ENCODE assay signal across 19 cellular contexts in genomic region chr4:66160606-66161005, GRCh38.
"Had no signal": no experiment of that assay in that cellular context is flagged by ENCODE, and none has a peak within 500 bp of the region (broad histone marks: within the 10 kb centered on the region; RNA-seq: fewer than 3 reads in every experiment).

No MANE protein-coding gene starts in this region.

- H3K36me3 Mint-ChIP-seq: activated naive CD4-positive, alpha-beta T cell treated with anti-CD3 and anti-CD28 coated beads, Interleukin-2, amount 10 ng/mL, durations not matched to agents 7 days and 5 days; immature natural killer cell; naive thymus-derived CD8-positive, alpha-beta T cell had no signal

- H3K4me3 Mint-ChIP-seq: activated CD4-positive, alpha-beta T cell treated with anti-CD3 and anti-CD28 coated beads, Interleukin-2, amount 10 ng/mL, durations not matched to agents 7 days and 5 days; activated CD8-positive, alpha-beta T cell treated with anti-CD3 and anti-CD28 coated beads, Interleukin-2, amount 10 ng/mL, durations not matched to agents 7 days and 5 days; activated naive CD4-positive, alpha-beta T cell treated with anti-CD3 and anti-CD28 coated beads, Interleukin-2, amount 10 ng/mL, durations not matched to agents 7 days and 5 days; activated naive CD8-positive, alpha-beta T cell treated with anti-CD3 and anti-CD28 coated beads, Interleukin-2, amount 50 U/mL, for 24 hours; activated T-cell treated with anti-CD3 and anti-CD28 coated beads, Interleukin-2, amount 50 U/mL, for 4 hours; immature natural killer cell; naive thymus-derived CD8-positive, alpha-beta T cell; stimulated activated naive CD8-positive, alpha-beta T cell treated with anti-CD3 and anti-CD28 coated beads, Interleukin-15, amount 100 ng/mL, for 72 hours; T-helper 1 cell treated with Interleukin-12 subunit alpha and Interleukin-12 subunit beta and Interleukin-4 antibody, amounts not matched to agents 30 μg/mL and 1 μg/mL, for 36 hours had no signal

- H3K27ac ChIP-seq: ovary, right lobe of liver, upper lobe of left lung had no signal

- H3K27ac Mint-ChIP-seq: activated CD4-positive, alpha-beta T cell treated with anti-CD3 and anti-CD28 coated beads, Interleukin-2, amount 10 ng/mL, durations not matched to agents 7 days and 5 days; activated CD8-positive, alpha-beta T cell treated with anti-CD3 and anti-CD28 coated beads, Interleukin-2, amount 10 ng/mL, durations not matched to agents 7 days and 5 days; activated naive CD4-positive, alpha-beta T cell treated with anti-CD3 and anti-CD28 coated beads, Interleukin-2, amount 10 ng/mL, durations not matched to agents 7 days and 5 days; activated naive CD8-positive, alpha-beta T cell treated with anti-CD3 and anti-CD28 coated beads, Interleukin-2, amount 50 U/mL, for 24 hours; immature natural killer cell; naive thymus-derived CD8-positive, alpha-beta T cell; stimulated activated naive CD8-positive, alpha-beta T cell treated with anti-CD3 and anti-CD28 coated beads, Interleukin-15, amount 100 ng/mL, for 72 hours; T-helper 1 cell treated with Interleukin-12 subunit alpha and Interleukin-12 subunit beta and Interleukin-4 antibody, amounts not matched to agents 30 μg/mL and 1 μg/mL, for 36 hours had no signal

- H3K27me3 ChIP-seq: ovary, right lobe of liver, upper lobe of left lung had no signal

- H3K4me1 ChIP-seq: right lobe of liver, upper lobe of left lung had no signal

- H3K4me3 ChIP-seq: ovary, right lobe of liver, upper lobe of left lung had no signal

- H3K9me3 ChIP-seq: ovary had no signal

- H3K36me3 ChIP-seq: ovary, right lobe of liver, upper lobe of left lung had no signal

- H3K4me1 Mint-ChIP-seq: activated CD4-positive, alpha-beta T cell treated with anti-CD3 and anti-CD28 coated beads, Interleukin-2, amount 10 ng/mL, durations not matched to agents 7 days and 5 days; activated naive CD4-positive, alpha-beta T cell treated with anti-CD3 and anti-CD28 coated beads, Interleukin-2, amount 10 ng/mL, durations not matched to agents 7 days and 5 days; activated naive CD8-positive, alpha-beta T cell treated with anti-CD3 and anti-CD28 coated beads, Interleukin-2, amount 50 U/mL, for 24 hours; immature natural killer cell; naive thymus-derived CD8-positive, alpha-beta T cell; stimulated activated naive CD8-positive, alpha-beta T cell treated with anti-CD3 and anti-CD28 coated beads, Interleukin-15, amount 100 ng/mL, for 72 hours had no signal

- DNase-seq: activated CD4-positive, alpha-beta T cell treated with anti-CD3 and anti-CD28 coated beads, Interleukin-2, amount 10 ng/mL, durations not matched to agents 7 days and 5 days; activated CD8-positive, alpha-beta memory T cell treated with anti-CD3 and anti-CD28 coated beads, Interleukin-2, amount 50 U/mL, for 4 hours; activated CD8-positive, alpha-beta T cell treated with anti-CD3 and anti-CD28 coated beads, Interleukin-2, amount 10 ng/mL, durations not matched to agents 7 days and 5 days; activated effector memory CD4-positive, alpha-beta T cell treated with Interleukin-2 at 50 U/mL for 16 hours; activated naive CD4-positive, alpha-beta T cell treated with anti-CD3 and anti-CD28 coated beads, Interleukin-2, amount 10 ng/mL, durations not matched to agents 7 days and 5 days; activated naive CD8-positive, alpha-beta T cell treated with anti-CD3 and anti-CD28 coated beads, Interleukin-2, amount 50 U/mL, for 24 hours; activated T-cell treated with anti-CD3 and anti-CD28 coated beads, Interleukin-2, amount 50 U/mL, for 4 hours; caudate nucleus; immature natural killer cell; mesendoderm; naive thymus-derived CD8-positive, alpha-beta T cell; ovary; right lobe of liver; small intestine; stimulated activated CD4-positive, alpha-beta T cell treated with anti-CD3 and anti-CD28 coated beads, Interleukin-15, amount 100 ng/mL, for 24 hours; stimulated activated CD4-positive, alpha-beta T cell treated with anti-CD3 and anti-CD28 coated beads, Interleukin-2, amount 100 ng/mL, for 48 hours; stimulated activated naive CD8-positive, alpha-beta T cell treated with anti-CD3 and anti-CD28 coated beads, Interleukin-15, amount 100 ng/mL, for 72 hours had no signal

- H3K27me3 Mint-ChIP-seq: activated CD4-positive, alpha-beta T cell treated with anti-CD3 and anti-CD28 coated beads, Interleukin-2, amount 10 ng/mL, durations not matched to agents 7 days and 5 days; activated naive CD4-positive, alpha-beta T cell treated with anti-CD3 and anti-CD28 coated beads, Interleukin-2, amount 10 ng/mL, durations not matched to agents 7 days and 5 days; activated naive CD8-positive, alpha-beta T cell treated with anti-CD3 and anti-CD28 coated beads, Interleukin-2, amount 50 U/mL, for 24 hours; naive thymus-derived CD8-positive, alpha-beta T cell; stimulated activated naive CD8-positive, alpha-beta T cell treated with anti-CD3 and anti-CD28 coated beads, Interleukin-15, amount 100 ng/mL, for 72 hours had no signal
